ENCODE assay signal across 15 cellular contexts in the genomic region with DNA sequence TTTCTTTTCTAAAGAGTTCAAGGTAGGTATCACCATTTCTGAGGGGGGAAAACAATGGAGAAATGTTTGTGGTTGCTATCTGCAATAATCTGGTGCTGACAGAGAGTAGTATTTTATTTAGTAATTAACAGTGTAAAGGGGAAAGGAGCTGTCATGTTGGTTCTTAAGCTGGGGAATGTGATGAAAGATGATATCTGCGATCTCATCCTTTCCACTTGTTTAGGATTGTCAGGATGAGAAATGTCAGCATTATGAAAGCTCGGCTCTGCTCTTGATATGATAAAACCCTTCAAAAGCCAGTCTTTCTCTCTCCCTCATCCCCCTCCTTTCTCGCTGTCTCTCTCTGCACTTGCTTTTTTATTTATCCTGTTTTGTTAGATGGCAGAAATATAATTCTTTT.
DNase-seq lines count a peak whose midpoint lies in the region; ATAC-seq, FAIRE-seq and TF ChIP-seq lines count a peak whose summit lies in the region.
"Had no signal": no experiment of that assay in that cellular context is flagged by ENCODE, and none has a peak within 500 bp of the region (broad histone marks: within the 10 kb centered on the region; RNA-seq: fewer than 3 reads in every experiment).

No MANE protein-coding gene starts in this region.

- no peak for ATAC-seq in K562
- no peak for ATAC-seq in CD8-positive, alpha-beta T cell
- ATAC-seq: SK-N-SH treated with all-trans-retinoic acid at 6 μM for 48 hours had no signal

- H3K4me1 ChIP-seq in K562 (replicated peaks in 1 of 2; ENCODE audit: control insufficient read depth in 2 of 2, insufficient read depth in 2 of 2, low read length in 2 of 2) = no peaks in the 10 kb centered on the region
- H3K4me1 ChIP-seq in CD8-positive, alpha-beta T cell (ENCODE audit: insufficient read depth, low read length) = no peaks in the 10 kb centered on the region
- H3K4me1 ChIP-seq: Peyer's patch had no signal

- no peaks in the 10 kb centered on the region for H3K36me3 ChIP-seq in K562 (ENCODE audit: control insufficient read depth, insufficient read depth, low read length)
- H3K36me3 ChIP-seq in CD8-positive, alpha-beta T cell (ENCODE audit: insufficient read depth, low read length) = no peaks in the 10 kb centered on the region
- H3K36me3 ChIP-seq: MG63, Peyer's patch had no signal

- no peak overlapping the region for H3K4me2 ChIP-seq in K562 (ENCODE audit: insufficient read depth, low read length)

- no peaks in the 10 kb centered on the region for H3K4me1 Mint-ChIP-seq in CD8-positive, alpha-beta T cell (ENCODE audit: low read depth)
- peaks cover 3% of the 10 kb centered on the region for H3K4me1 Mint-ChIP-seq in CD14-positive monocyte

- no peak overlapping the region for H3K27ac Mint-ChIP-seq in CD8-positive, alpha-beta T cell
- no peak overlapping the region for H3K27ac Mint-ChIP-seq in CD14-positive monocyte
- H3K27ac Mint-ChIP-seq: B cell; T-helper 2 cell treated with Interferon-gamma antibody and Interleukin-4, amounts not matched to agents 5 μg/mL and 100 μg/mL, for 36 hours had no signal

- peaks cover 13% of the 10 kb centered on the region for H3K27me3 Mint-ChIP-seq in CD8-positive, alpha-beta T cell (ENCODE audit: low read depth)
- peaks cover 16 to 17% (median 16%) of the 10 kb centered on the region in 3 donors for H3K27me3 Mint-ChIP-seq in CD14-positive monocyte (ENCODE audit: low read depth in 3 of 3)

- TF ChIP-seq EP300 in K562 (IDR thresholded peaks at IDR 0.05; ENCODE audit: low read length) = no peak

- no peaks in the 10 kb centered on the region for H3K9me3 Mint-ChIP-seq in CD8-positive, alpha-beta T cell
- H3K9me3 Mint-ChIP-seq in CD14-positive monocyte = peaks cover 0 to 3% (median 0%) of the 10 kb centered on the region in 7 donors
- H3K9me3 Mint-ChIP-seq: T-helper 2 cell treated with Interferon-gamma antibody and Interleukin-4, amounts not matched to agents 5 μg/mL and 100 μg/mL, for 36 hours had no signal

- intact Hi-C loops in K562 (cut with micrococcal nuclease) = loop anchor here (10.0 kb wide), 1 partner anchor 149 kb away; no protein-coding TSS in a partner anchor
- intact Hi-C loops in CD8-positive, alpha-beta T cell (cut with DNase I, micrococcal nuclease) = no loop called here
- intact Hi-C loops in CD14-positive monocyte (cut with micrococcal nuclease) = no loop called here

- no peaks in the 10 kb centered on the region for H3K9me3 ChIP-seq in K562 (replicated peaks; ENCODE audit: control insufficient read depth, insufficient read depth, low read depth, low read length)
- H3K9me3 ChIP-seq in CD8-positive, alpha-beta T cell (ENCODE audit: low read length) = no peaks in the 10 kb centered on the region
- H3K9me3 ChIP-seq: MG63, Peyer's patch had no signal

- H3K27me3 ChIP-seq in K562 (ENCODE audit: control insufficient read depth in 2 of 2, insufficient read depth in 2 of 2, low read length in 2 of 2) = peaks cover 2 to 8% of the 10 kb centered on the region in 2 experiments
- H3K27me3 ChIP-seq in CD8-positive, alpha-beta T cell (ENCODE audit: insufficient read depth, low read length) = no peaks in the 10 kb centered on the region
- H3K27me3 ChIP-seq: Peyer's patch had no signal

- H3K4me3 ChIP-seq in K562 = no peak overlapping the region
- no peak overlapping the region for H3K4me3 ChIP-seq in CD8-positive, alpha-beta T cell (ENCODE audit: low read depth, low read length)
- H3K4me3 ChIP-seq: MG63, Peyer's patch had no signal

- in situ Hi-C loops in K562 (cut with MboI) = no loop called here

- H3K9ac ChIP-seq in K562 (ENCODE audit: insufficient read depth in 1 of 2, low read depth in 2 of 2, low read length in 2 of 2) = no peak overlapping the region

- DNase-seq in NCI-H2171 treated with DMSO at 0.1 percent for 48 hours (lab: John Stamatoyannopoulos, UW) = peak; percentile 33
- no peak for DNase-seq in NCI-H2171 (lab: John Stamatoyannopoulos, UW)
- DNase-seq in NCI-H146 treated with DMSO at 0.1 percent for 48 hours (lab: John Stamatoyannopoulos, UW; ENCODE audit: unreplicated experiment) = peak; percentile 85
- no peak for DNase-seq in K562 (ENCODE audit: extremely low read depth in 1 of 4, low spot score in 3 of 4)
- DNase-seq in retina = peak; percentile 39
- no peak for DNase-seq in CD8-positive, alpha-beta T cell
- DNase-seq in CD14-positive monocyte (ENCODE audit: low spot score) = no peak
- DNase-seq: MG63, Peyer's patch had no signal

- no peak for TF ChIP-seq CTCF in K562 (IDR thresholded peaks at IDR 0.05 in 2 of 3, conservative IDR thresholded peaks at IDR 0.05 in 1 of 3; ENCODE audit: insufficient read depth in 2 of 3, low read depth in 1 of 3, low read length in 3 of 3)
- TF ChIP-seq CTCF in CD8-positive, alpha-beta T cell (IDR thresholded peaks at IDR 0.05) = no peak
- TF ChIP-seq CTCF in CD14-positive monocyte (IDR thresholded peaks at IDR 0.05) = no peak

- POLR2A ChIA-PET in K562 (lab: Yijun Ruan, JAX) = no interaction called here
- POLR2A ChIA-PET in CD8-positive, alpha-beta T cell (lab: Charles Lee) = no interaction called here

- H3K27ac ChIP-seq in K562 (ENCODE audit: extremely low read depth, low read depth, low read length) = no peak overlapping the region
- H3K27ac ChIP-seq in CD8-positive, alpha-beta T cell (ENCODE audit: low read depth, low read length) = no peak overlapping the region
- H3K27ac ChIP-seq: Peyer's patch had no signal

- TF ChIP-seq POLR2A in K562 (conservative IDR thresholded peaks at IDR 0.05) = no peak

- H4K20me1 ChIP-seq in K562 (replicated peaks; ENCODE audit: control insufficient read depth, insufficient read depth, low read length) = no peaks in the 10 kb centered on the region

- FAIRE-seq in K562 (lab: Jason Lieb, UNC) = no peak
- FAIRE-seq: A204.1, GM12891, H54 had no signal

- H3K9me1 ChIP-seq in K562 (ENCODE audit: control insufficient read depth, insufficient read depth, low read length) = no peaks in the 10 kb centered on the region

- CTCF ChIA-PET in K562 (lab: Yijun Ruan, JAX; ENCODE audit: low intra/inter-chr PET ratio) = no interaction called here
- CTCF ChIA-PET in CD8-positive, alpha-beta T cell (lab: Charles Lee) = no interaction called here

- H3K4me3 Mint-ChIP-seq in CD8-positive, alpha-beta T cell = no peak overlapping the region
- no peak overlapping the region for H3K4me3 Mint-ChIP-seq in CD14-positive monocyte
- H3K4me3 Mint-ChIP-seq: B cell; T-helper 2 cell treated with Interferon-gamma antibody and Interleukin-4, amounts not matched to agents 5 μg/mL and 100 μg/mL, for 36 hours had no signal

- WGBS in K562 (ENCODE audit: insufficient coverage, low coverage, missing lambda C conversion rate) = 0% methylated on average over 3 of the region's 3 CpGs

- no peak overlapping the region for H2AFZ ChIP-seq in K562 (ENCODE audit: low read depth, low read length)

- no peak for TF ChIP-seq RAD21 in K562 (CRISPR knock-in tag; conservative IDR thresholded peaks at IDR 0.05 in 1 of 2, IDR thresholded peaks at IDR 0.05 in 1 of 2)

- H3K79me2 ChIP-seq in K562 (ENCODE audit: control insufficient read depth, insufficient read depth, low read length) = no peaks in the 10 kb centered on the region

- no TSS peak for BruUV-seq in K562 (replicated peaks; lab: Mats Ljungman, UMichigan)

- no peaks in the 10 kb centered on the region for H3K36me3 Mint-ChIP-seq in CD8-positive, alpha-beta T cell
- no peaks in the 10 kb centered on the region for H3K36me3 Mint-ChIP-seq in CD14-positive monocyte

TF ChIP-seq in K562, 482 proteins besides CTCF, POLR2A, EP300 and RAD21:
- TF ChIP-seq, protein P1, sequence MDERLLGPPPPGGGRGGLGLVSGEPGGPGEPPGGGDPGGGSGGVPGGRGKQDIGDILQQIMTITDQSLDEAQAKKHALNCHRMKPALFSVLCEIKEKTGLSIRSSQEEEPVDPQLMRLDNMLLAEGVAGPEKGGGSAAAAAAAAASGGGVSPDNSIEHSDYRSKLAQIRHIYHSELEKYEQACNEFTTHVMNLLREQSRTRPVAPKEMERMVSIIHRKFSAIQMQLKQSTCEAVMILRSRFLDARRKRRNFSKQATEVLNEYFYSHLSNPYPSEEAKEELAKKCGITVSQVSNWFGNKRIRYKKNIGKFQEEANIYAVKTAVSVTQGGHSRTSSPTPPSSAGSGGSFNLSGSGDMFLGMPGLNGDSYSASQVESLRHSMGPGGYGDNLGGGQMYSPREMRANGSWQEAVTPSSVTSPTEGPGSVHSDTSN (CRISPR knock-in tag; IDR thresholded peaks at IDR 0.05; ENCODE audit: low read depth) = no peak
- TF ChIP-seq, protein P1 (tag; conservative IDR thresholded peaks at IDR 0.05; ENCODE audit: low read depth) = 0 out of 2 replicates have a peak, but pooled peaks have one; percentile 28
- TF ChIP-seq ZKSCAN3 (CRISPR knock-in tag; IDR thresholded peaks at IDR 0.05) (no peak), PHF21A (IDR thresholded peaks at IDR 0.05; ENCODE audit: borderline replicate concordance, low read depth) (no peak), SOX6 (IDR thresholded peaks at IDR 0.05) (no peak), MYC (IDR thresholded peaks at IDR 0.05; ENCODE audit: low read depth, low read length) (no peak), MYC (CRISPR knock-in tag; IDR thresholded peaks at IDR 0.05; ENCODE audit: borderline replicate concordance, low read depth) (no peak), YBX1 (IDR thresholded peaks at IDR 0.05) (no peak), ZNF766 (CRISPR knock-in tag; conservative IDR thresholded peaks at IDR 0.05) (no peak), NFE2 (IDR thresholded peaks at IDR 0.05; ENCODE audit: low read depth) (no peak), FOXP1 (CRISPR knock-in tag; IDR thresholded peaks at IDR 0.05) (no peak)
TF ChIP-seq in K562: peak in this region for 1.

Comparison
In these comparisons a context has a peak if more than half of its experiments do, and no peak if none do; other contexts are left out.
1. DNase-seq: peak in NCI-H2171 treated with DMSO at 0.1 percent for 48 hours (single experiment), NCI-H146 treated with DMSO at 0.1 percent for 48 hours (single experiment) and retina (single experiment); none in NCI-H2171 (single experiment), K562 (0 of 4), CD8-positive, alpha-beta T cell (0 of 7) and CD14-positive monocyte (single experiment).